ENCODE assay signal across 21 cellular contexts in genomic region chr14:74902941-74903705, GRCh38. TPM values are rescaled to one million over a fixed set of nuclear protein-coding genes. Genes with fewer than 3 reads are reported as not detected.
A peak's percentile ranks its signal among the peaks of the same experiment; 100 is the strongest.
DNase-seq lines count a peak whose midpoint lies in the region; ATAC-seq and TF ChIP-seq lines count a peak whose summit lies in the region.
"Had no signal": no experiment of that assay in that cellular context is flagged by ENCODE, and none has a peak within 500 bp of the region (broad histone marks: within the 10 kb centered on the region; RNA-seq: fewer than 3 reads in every experiment).

No MANE protein-coding gene starts in this region.

- CTCF ChIA-PET in CD8-positive, alpha-beta memory T cell (lab: Charles Lee) = interaction anchor here (0.7 to 10.6 kb wide), 3 partner anchors 10 to 44 kb away, joined by 3 to 334 read pairs (median 4); no protein-coding TSS in a partner anchor
- CTCF ChIA-PET in HCT116 (lab: Charles Lee) = interaction anchor here (5.5 kb wide), 1 partner anchor 42 kb away, joined by 94 read pairs; no protein-coding TSS in a partner anchor
- CTCF ChIA-PET in activated CD8-positive, alpha-beta T cell treated with anti-CD3 and anti-CD28 coated beads for 36 hours (lab: Charles Lee) = interaction anchor here (4.8 to 14.6 kb wide), 3 partner anchors 8 to 43 kb away, joined by 64 to 528 read pairs (median 73); partner anchors contain the start of gene DLST

- H3K9ac ChIP-seq in HCT116 (ENCODE audit: low read length) (no peak overlapping the region), colonic mucosa (ENCODE audit: low read depth in 2 of 2, low read length in 2 of 2) (no peak overlapping the region)

- no peaks in the 10 kb centered on the region for H4K20me1 ChIP-seq in HCT116 (ENCODE audit: insufficient read depth)

- H3K36me3 ChIP-seq in CD8-positive, alpha-beta memory T cell (ENCODE audit: insufficient read depth, low read length) = peaks cover 49% of the 10 kb centered on the region
- H3K36me3 ChIP-seq in HCT116 (ENCODE audit: control insufficient read depth in 1 of 2, insufficient read depth in 2 of 2, low read length in 2 of 2) (peaks cover 38 to 47% of the 10 kb centered on the region in 2 experiments), colonic mucosa (peaks cover 38% of the 10 kb centered on the region)

- no peaks in the 10 kb centered on the region for H3K9me2 ChIP-seq in HCT116 (ENCODE audit: insufficient read depth)

- intact Hi-C loops in HCT116 (cut with micrococcal nuclease) = no loop called here
- intact Hi-C loops in activated CD8-positive, alpha-beta T cell treated with anti-CD3 and anti-CD28 coated beads for 36 hours (cut with micrococcal nuclease) = no loop called here
- intact Hi-C loops in left cardiac atrium (cut with DNase I) = no loop called here
- intact Hi-C loops in colonic mucosa (cut with DNase I) = no loop called here

- H2AFZ ChIP-seq in HCT116 (ENCODE audit: low read depth, low read length, poor library complexity, severe bottlenecking) = no peak overlapping the region

- peaks cover 5 to 9% (median 8%) of the 10 kb centered on the region in 3 donors for H3K4me1 Mint-ChIP-seq in CD8-positive, alpha-beta memory T cell
- peaks cover 10% of the 10 kb centered on the region for H3K4me1 Mint-ChIP-seq in activated CD8-positive, alpha-beta T cell treated with anti-CD3 and anti-CD28 coated beads for 36 hours (ENCODE audit: low read depth)
- peaks cover 29% of the 10 kb centered on the region for H3K4me1 Mint-ChIP-seq in memory B cell

- no peak for TF ChIP-seq RAD21 in HCT116 (IDR thresholded peaks at IDR 0.05; ENCODE audit: low read depth)

- H3K27me3 Mint-ChIP-seq in CD8-positive, alpha-beta memory T cell = no peaks in the 10 kb centered on the region
- no peaks in the 10 kb centered on the region for H3K27me3 Mint-ChIP-seq in activated CD8-positive, alpha-beta T cell treated with anti-CD3 and anti-CD28 coated beads for 36 hours
- H3K27me3 Mint-ChIP-seq in memory B cell = no peaks in the 10 kb centered on the region

- ATAC-seq in HCT116 (no peak), memory B cell (ENCODE audit: low read depth) (peak; percentile 23), left cardiac atrium (no peak)
- ATAC-seq in activated CD8-positive, alpha-beta T cell treated with anti-CD3 and anti-CD28 coated beads for 36 hours = no peak
- ATAC-seq: left lobe of liver, pancreas had no signal

- BruUV-seq in HCT116 (replicated peaks; lab: Mats Ljungman, UMichigan) = TSS peak; percentile 37

- peaks cover 9 to 70% (median 19%) of the 10 kb centered on the region in 3 donors for H3K36me3 Mint-ChIP-seq in CD8-positive, alpha-beta memory T cell
- H3K36me3 Mint-ChIP-seq in activated CD8-positive, alpha-beta T cell treated with anti-CD3 and anti-CD28 coated beads for 36 hours (ENCODE audit: low read depth) = peaks cover 46% of the 10 kb centered on the region
- H3K36me3 Mint-ChIP-seq in memory B cell = peaks cover 21% of the 10 kb centered on the region

- no peaks in the 10 kb centered on the region for H3K9me3 Mint-ChIP-seq in CD8-positive, alpha-beta memory T cell
- H3K9me3 Mint-ChIP-seq in activated CD8-positive, alpha-beta T cell treated with anti-CD3 and anti-CD28 coated beads for 36 hours = no peaks in the 10 kb centered on the region
- no peaks in the 10 kb centered on the region for H3K9me3 Mint-ChIP-seq in memory B cell
- H3K9me3 Mint-ChIP-seq: T-helper 1 cell treated with Interleukin-12 subunit alpha and Interleukin-12 subunit beta and Interleukin-4 antibody, amounts not matched to agents 30 μg/mL and 1 μg/mL, for 36 hours had no signal

- no peak for TF ChIP-seq CTCF in HCT116 (IDR thresholded peaks at IDR 0.05 in 2 of 3, conservative IDR thresholded peaks at IDR 0.05 in 1 of 3; ENCODE audit: borderline replicate concordance in 1 of 3, insufficient read depth in 1 of 3, low read depth in 2 of 3, low read length in 2 of 3)
- TF ChIP-seq CTCF in activated CD8-positive, alpha-beta T cell treated with anti-CD3 and anti-CD28 coated beads for 36 hours (IDR thresholded peaks at IDR 0.05) = no peak
- TF ChIP-seq CTCF in colonic mucosa (IDR thresholded peaks at IDR 0.05) = no peak

- H3K4me1 ChIP-seq in CD8-positive, alpha-beta memory T cell (ENCODE audit: insufficient read depth, low read length) = no peaks in the 10 kb centered on the region
- peaks cover 2 to 3% of the 10 kb centered on the region in 2 experiments; a peak in 1 of 4 replicates for H3K4me1 ChIP-seq in HCT116 (ENCODE audit: control insufficient read depth in 1 of 2, insufficient read depth in 2 of 2, low read length in 2 of 2)
- peaks cover 3% of the 10 kb centered on the region for H3K4me1 ChIP-seq in colonic mucosa
- H3K4me1 ChIP-seq: ascending aorta, pancreas had no signal

- RAD21 ChIA-PET in HCT116 (lab: Charles Lee; ENCODE audit: low non-redundant PET in 1 of 2, low total read pairs in 2 of 2, uncharacterized antibody in 2 of 2, unreplicated experiment in 2 of 2) = no interaction called here

- H3K27ac ChIP-seq in CD8-positive, alpha-beta memory T cell (ENCODE audit: low read depth, low read length) = no peak overlapping the region
- H3K27ac ChIP-seq in HCT116 (ENCODE audit: low read depth, low read length) = no peak overlapping the region
- no peak overlapping the region for H3K27ac ChIP-seq in colonic mucosa
- H3K27ac ChIP-seq: ascending aorta, epithelial cell of prostate, pancreas, tibial nerve had no signal

- no peaks in the 10 kb centered on the region for H3K9me3 ChIP-seq in CD8-positive, alpha-beta memory T cell (ENCODE audit: low read length)
- no peaks in the 10 kb centered on the region for H3K9me3 ChIP-seq in HCT116 (ENCODE audit: control insufficient read depth in 1 of 2, insufficient read depth in 1 of 2, low read depth in 1 of 2, low read length in 2 of 2)
- H3K9me3 ChIP-seq in colonic mucosa = no peaks in the 10 kb centered on the region
- H3K9me3 ChIP-seq: ascending aorta, pancreas, tibial nerve had no signal

- POLR2A ChIA-PET in CD8-positive, alpha-beta memory T cell (lab: Charles Lee) = no interaction called here
- POLR2A ChIA-PET in HCT116 (lab: Charles Lee) = no interaction called here
- POLR2A ChIA-PET in activated CD8-positive, alpha-beta T cell treated with anti-CD3 and anti-CD28 coated beads for 36 hours (lab: Charles Lee) = interaction anchor here (0.7 kb wide), 1 partner anchor 521 kb away, joined by 3 read pairs; no protein-coding TSS in a partner anchor

- DNase-seq in CD8-positive, alpha-beta memory T cell = no peak
- DNase-seq in HCT116 (ENCODE audit: low read depth, low spot score) (no peak), memory B cell (ENCODE audit: low spot score in 2 of 2) (no peak), left cardiac atrium (no peak), LoVo (ENCODE audit: low spot score) (no peak), C1 segment of cervical spinal cord (lab: John Stamatoyannopoulos, UW) (no peak), colonic mucosa (no peak)
- no peak for DNase-seq in activated CD8-positive, alpha-beta T cell treated with anti-CD3 and anti-CD28 coated beads for 36 hours
- DNase-seq: DMS 273 treated with DMSO at 0.1 percent for 48 hours; NCI-H1092 treated with DMSO at 0.1 percent for 48 hours; NCI-H748 treated with DMSO at 0.1 percent for 48 hours; pancreas; stimulated activated CD4-positive, alpha-beta T cell treated with anti-CD3 and anti-CD28 coated beads, Interleukin-4, amount 100 ng/mL, for 4 hours; stimulated activated CD8-positive, alpha-beta memory T cell treated with anti-CD3 and anti-CD28 coated beads, Interleukin-4, amount 100 ng/mL, for 48 hours had no signal

- TF ChIP-seq POLR2A in HCT116 (IDR thresholded peaks at IDR 0.05; ENCODE audit: borderline replicate concordance, extremely low read depth, insufficient read depth, insufficient read length) = no peak

- H3K4me3 ChIP-seq in CD8-positive, alpha-beta memory T cell (ENCODE audit: low read length) = no peak overlapping the region
- H3K4me3 ChIP-seq in HCT116 (replicated peaks in 1 of 2; ENCODE audit: low read depth in 1 of 2, low read length in 2 of 2) (no peak overlapping the region), colonic mucosa (no peak overlapping the region)
- H3K4me3 ChIP-seq: ascending aorta, pancreas, skin epidermis, tibial nerve had no signal

- H3K27ac Mint-ChIP-seq in CD8-positive, alpha-beta memory T cell = peak overlapping the region in 5 of 8 donors; percentile 15 to 92 (median 75)
- peak overlapping the region; percentile 71 for H3K27ac Mint-ChIP-seq in activated CD8-positive, alpha-beta T cell treated with anti-CD3 and anti-CD28 coated beads for 36 hours
- peak overlapping the region; percentile 62 for H3K27ac Mint-ChIP-seq in memory B cell
- H3K27ac Mint-ChIP-seq: T-helper 1 cell treated with Interleukin-12 subunit alpha and Interleukin-12 subunit beta and Interleukin-4 antibody, amounts not matched to agents 30 μg/mL and 1 μg/mL, for 36 hours had no signal

- no peaks in the 10 kb centered on the region for H3K79me2 ChIP-seq in HCT116 (ENCODE audit: insufficient read depth, low read length)

- no peak overlapping the region for H3K4me2 ChIP-seq in HCT116 (ENCODE audit: low read length)

- no peak overlapping the region for H3K4me3 Mint-ChIP-seq in CD8-positive, alpha-beta memory T cell
- no peak overlapping the region for H3K4me3 Mint-ChIP-seq in activated CD8-positive, alpha-beta T cell treated with anti-CD3 and anti-CD28 coated beads for 36 hours
- H3K4me3 Mint-ChIP-seq in memory B cell = no peak overlapping the region
- H3K4me3 Mint-ChIP-seq: T-helper 1 cell treated with Interleukin-12 subunit alpha and Interleukin-12 subunit beta and Interleukin-4 antibody, amounts not matched to agents 30 μg/mL and 1 μg/mL, for 36 hours had no signal

- H3K27me3 ChIP-seq in CD8-positive, alpha-beta memory T cell (ENCODE audit: insufficient read depth, low read length, poor library complexity, severe bottlenecking) = no peaks in the 10 kb centered on the region
- no peaks in the 10 kb centered on the region for H3K27me3 ChIP-seq in HCT116 (ENCODE audit: insufficient read depth, low read length)
- no peaks in the 10 kb centered on the region for H3K27me3 ChIP-seq in colonic mucosa
- H3K27me3 ChIP-seq: ascending aorta, pancreas, tibial nerve had no signal

RNA-seq across cellular contexts. Expression of gene RPS6KL1, which starts 19.9 kb away (rescaled TPM):
- total RNA-seq in CD8-positive, alpha-beta memory T cell = 1 to 10 TPM; 4.8 to 5.0 TPM
- polyA plus RNA-seq in CD8-positive, alpha-beta memory T cell = not detected
- total RNA-seq in HCT116 (2021; ENCODE audit: unreplicated experiment) (6.7 TPM), left cardiac atrium (10 to 100 TPM; 11.9 to 15.4 TPM), colonic mucosa (10 to 100 TPM in 1 of 2 donors, 1 to 10 TPM in 1; 9.1 to 14.0 TPM)
- 4.5 and 6.5 TPM in 2 replicates for polyA plus RNA-seq in HCT116 (2012)
- total RNA-seq in activated CD8-positive, alpha-beta T cell treated with anti-CD3 and anti-CD28 coated beads for 36 hours = 1 to 10 TPM; 4.1 to 5.1 TPM

RNA-seq across cellular contexts. Expression of gene DLST, which starts 21.4 kb away (rescaled TPM):
- total RNA-seq in CD8-positive, alpha-beta memory T cell = 100 to 1,000 TPM; 160 to 161 TPM
- polyA plus RNA-seq in CD8-positive, alpha-beta memory T cell = 8.8 TPM
- 101 TPM for total RNA-seq in HCT116 (2021; ENCODE audit: unreplicated experiment)
- polyA plus RNA-seq in HCT116 (2012) = 66.1 and 83.0 TPM in 2 replicates
- 100 to 1,000 TPM; 110 to 113 TPM for total RNA-seq in activated CD8-positive, alpha-beta T cell treated with anti-CD3 and anti-CD28 coated beads for 36 hours
- 100 to 1,000 TPM; 133 to 137 TPM for total RNA-seq in left cardiac atrium
- total RNA-seq in colonic mucosa = 100 to 1,000 TPM; 148 to 149 TPM

RNA-seq across cellular contexts. Expression of gene PROX2, which starts 27.2 kb away (rescaled TPM):
- under 1 TPM; 0.24 to 0.33 TPM for total RNA-seq in CD8-positive, alpha-beta memory T cell
- polyA plus RNA-seq in CD8-positive, alpha-beta memory T cell = not detected
- total RNA-seq in HCT116 (2021; ENCODE audit: unreplicated experiment) = not detected
- 0.07 and 0.09 TPM in 2 replicates for polyA plus RNA-seq in HCT116 (2012)
- under 1 TPM; 0.38 to 0.65 TPM for total RNA-seq in activated CD8-positive, alpha-beta T cell treated with anti-CD3 and anti-CD28 coated beads for 36 hours
- total RNA-seq in left cardiac atrium = not detected
- total RNA-seq in colonic mucosa = not detected
- total RNA-seq: ascending aorta, frontal cortex, left lobe of liver, pancreas, tibial nerve had no signal
- polyA plus RNA-seq: pancreas had no signal

RNA-seq across cellular contexts. Expression of gene PGF, which starts 52.3 kb away (rescaled TPM):
- total RNA-seq in CD8-positive, alpha-beta memory T cell = under 1 TPM in 1 of 2 experiments, not detected in 1; 0.29 TPM
- not detected for polyA plus RNA-seq in CD8-positive, alpha-beta memory T cell
- 6.4 TPM for total RNA-seq in HCT116 (2021; ENCODE audit: unreplicated experiment)
- 3.2 and 4.3 TPM in 2 replicates for polyA plus RNA-seq in HCT116 (2012)
- total RNA-seq in activated CD8-positive, alpha-beta T cell treated with anti-CD3 and anti-CD28 coated beads for 36 hours = under 1 TPM; 0.27 to 0.45 TPM
- total RNA-seq in left cardiac atrium = 1 to 10 TPM; 4.6 to 5.0 TPM
- 1 to 10 TPM in 1 of 2 donors, under 1 TPM in 1; 0.57 to 2.2 TPM for total RNA-seq in colonic mucosa
